In genomic region chr7:39580150-39580874, GRCh38 we compare ENCODE assay signal across 1 cellular context.
TF ChIP-seq lines count a peak whose summit lies in the region.

No MANE protein-coding gene starts in this region.

TF ChIP-seq in GM23338, 12 proteins besides CTCF, POLR2A, EP300 and RAD21 (continued from another document):
- TF ChIP-seq ETS1 (IDR thresholded peaks at IDR 0.05) (no peak), REST (IDR thresholded peaks at IDR 0.05; ENCODE audit: unreplicated experiment) (no peak), ZNF462 (CRISPR knock-in tag; IDR thresholded peaks at IDR 0.05) (no peak), NANOG (IDR thresholded peaks at IDR 0.05; ENCODE audit: borderline replicate concordance) (no peak), EZH2phosphoT487 (IDR thresholded peaks at IDR 0.05; ENCODE audit: unreplicated experiment) (no peak), EZH2 (IDR thresholded peaks at IDR 0.05; ENCODE audit: low read depth, unreplicated experiment) (no peak), JUNB (IDR thresholded peaks at IDR 0.05; ENCODE audit: unreplicated experiment) (no peak), ZNF331 (CRISPR knock-in tag; IDR thresholded peaks at IDR 0.05; ENCODE audit: low read depth) (no peak), CREB1 (CRISPR knock-in tag; IDR thresholded peaks at IDR 0.05; ENCODE audit: low read depth) (no peak), ZNF114 (CRISPR knock-in tag; IDR thresholded peaks at IDR 0.05) (no peak), STAT1 (IDR thresholded peaks at IDR 0.05; ENCODE audit: unreplicated experiment) (no peak)
